Comparison of ENCODE assay signal across 4 cellular contexts in genomic region chr11:77697865-77698264, GRCh38.
A peak's percentile ranks its signal among the peaks of the same experiment; 100 is the strongest.
TF ChIP-seq lines count a peak whose summit lies in the region.

No MANE protein-coding gene starts in this region.

TF ChIP-seq in HepG2, 621 proteins besides CTCF, POLR2A, EP300 and RAD21 (continues in another document):
- no peak for TF ChIP-seq POLR2AphosphoS5 (IDR thresholded peaks at IDR 0.05; ENCODE audit: low read depth, low read length)

TF ChIP-seq in HEK293, 187 proteins besides CTCF, POLR2A, EP300 and RAD21:
- no peak for TF ChIP-seq ZNF239 (tag by site-specific recombination; IDR thresholded peaks at IDR 0.05)
- 0 out of 2 replicates have a peak, but pooled peaks have one; percentile 44 for TF ChIP-seq ZNF121 (tag by site-specific recombination; IDR thresholded peaks at IDR 0.05)

TF ChIP-seq in WTC11, 78 proteins besides CTCF, POLR2A, EP300 and RAD21:
- TF ChIP-seq ZNF121 (CRISPR knock-in tag; IDR thresholded peaks at IDR 0.05) (0 out of 2 replicates have a peak, but pooled peaks have one; percentile 73), TCF7 (CRISPR knock-in tag; IDR thresholded peaks at IDR 0.05; ENCODE audit: low read depth) (no peak)

TF ChIP-seq in K562, 482 proteins besides CTCF, POLR2A, EP300 and RAD21:
- TF ChIP-seq CGGBP1 (CRISPR knock-in tag; IDR thresholded peaks at IDR 0.05): no peak
- TF ChIP-seq ZNF121 (CRISPR knock-in tag; conservative IDR thresholded peaks at IDR 0.05): 0 out of 2 replicates have a peak, but pooled peaks have one; percentile 34
